ENCODE assay signal across 21 cellular contexts in the genomic region with DNA sequence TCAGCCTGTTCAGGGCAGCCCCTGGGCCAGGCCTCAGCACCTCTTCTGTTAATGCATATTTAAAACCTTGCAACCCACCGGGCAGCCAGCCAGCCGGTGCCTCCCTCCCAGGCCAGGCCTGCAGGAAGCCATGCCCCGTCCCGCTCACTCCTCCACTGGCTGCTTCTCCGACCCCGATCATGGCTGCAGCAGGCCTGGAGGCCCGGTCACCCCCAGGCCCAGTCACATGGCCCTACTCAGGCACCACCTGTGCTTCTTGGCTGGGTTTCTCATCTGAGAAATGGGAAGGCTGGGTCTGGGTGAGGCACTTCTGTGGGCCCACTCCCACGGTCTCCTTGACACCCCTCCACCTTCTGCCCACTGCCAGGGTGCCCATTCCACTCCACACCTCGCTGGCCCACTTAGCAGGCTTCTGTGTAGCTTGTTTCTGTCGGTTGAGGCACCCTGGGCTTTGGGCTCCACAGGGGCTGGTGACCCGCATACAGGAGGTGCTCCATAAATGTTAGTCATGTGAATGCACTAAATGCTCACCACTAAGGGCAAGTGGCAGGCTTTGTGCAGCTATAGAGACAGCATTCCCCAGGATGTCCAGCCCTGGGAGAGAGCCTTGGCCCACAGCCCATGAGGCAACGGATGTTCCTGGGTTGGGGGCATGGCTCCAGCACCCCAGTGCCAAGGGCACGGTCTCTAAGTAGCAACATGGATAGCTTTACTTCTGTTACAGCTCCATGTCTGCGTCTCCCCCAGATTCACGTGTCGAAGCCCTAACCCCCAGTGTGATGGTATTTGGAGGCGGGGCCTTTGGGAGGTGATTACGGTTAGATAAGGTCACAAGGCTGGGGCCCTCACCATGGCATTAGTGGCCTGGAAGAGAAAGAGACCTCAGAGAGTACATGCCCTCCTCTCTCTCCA. TPM values are rescaled to one million over a fixed set of nuclear protein-coding genes. Genes with fewer than 3 reads are reported as not detected.
DNase-seq lines count a peak whose midpoint lies in the region; ATAC-seq and TF ChIP-seq lines count a peak whose summit lies in the region.
"Had no signal": no experiment of that assay in that cellular context is flagged by ENCODE, and none has a peak within 500 bp of the region (broad histone marks: within the 10 kb centered on the region; RNA-seq: fewer than 3 reads in every experiment).

No MANE protein-coding gene starts in this region.

- no peaks in the 10 kb centered on the region for H3K9me3 Mint-ChIP-seq in effector memory CD8-positive, alpha-beta T cell
- H3K9me3 Mint-ChIP-seq: CD4-positive, CD25-positive, alpha-beta regulatory T cell had no signal

- H3K9me3 ChIP-seq in BLaER1 treated with 17β-estradiol and CSF1 and Interleukin-3, amounts not matched to agents 10 nM and 100 nM (replicated peaks in 1 of 11): peaks cover 0 to 7% (median 0%) of the 10 kb centered on the region in 11 experiments; a peak in 4 of 22 replicates
- H3K9me3 ChIP-seq: SJSA1 had no signal

- H3K9ac ChIP-seq in BLaER1 treated with 17β-estradiol and CSF1 and Interleukin-3, amounts not matched to agents 10 nM and 100 nM: peak overlapping the region in 3 of 11 experiments; percentile 28 to 61 (median 40); a peak in 4 of 22 replicates

- H4K20me1 ChIP-seq in BLaER1 treated with 17β-estradiol and CSF1 and Interleukin-3, amounts not matched to agents 10 nM and 100 nM: peaks cover 0 to 87% (median 8%) of the 10 kb centered on the region in 11 experiments; a peak in 12 of 22 replicates

- DNase-seq in H7: peak; percentile 63
- no peak for DNase-seq in dorsolateral prefrontal cortex
- peak; percentile 5 for DNase-seq in retina
- DNase-seq in AG20443 (ENCODE audit: low spot score): no peak
- no peak for DNase-seq in effector memory CD8-positive, alpha-beta T cell
- DNase-seq: CD4-positive, CD25-positive, alpha-beta regulatory T cell; DMS53; HCEC 1CT; NCI-H1048; NCI-H1417; NCI-H1694; NCI-H2029 treated with DMSO at 0.1 percent for 48 hours; NCI-H446 treated with DMSO at 0.1 percent for 48 hours; NCI-H526 treated with DMSO at 0.1 percent for 48 hours; Right ventricle myocardium superior; RPMI8226 had no signal

- no peaks in the 10 kb centered on the region for H3K27me3 Mint-ChIP-seq in effector memory CD8-positive, alpha-beta T cell
- H3K27me3 Mint-ChIP-seq: B cell, IgD-negative memory B cell had no signal

- no peak overlapping the region for H3K27ac Mint-ChIP-seq in effector memory CD8-positive, alpha-beta T cell
- H3K27ac Mint-ChIP-seq: B cell; CD4-positive, CD25-positive, alpha-beta regulatory T cell had no signal

- H3K4me1 Mint-ChIP-seq in effector memory CD8-positive, alpha-beta T cell (ENCODE audit: low read depth in 2 of 2): peaks cover 1 to 8% of the 10 kb centered on the region in 2 donors
- H3K4me1 Mint-ChIP-seq: B cell had no signal

- TF ChIP-seq CTCF in dorsolateral prefrontal cortex (IDR thresholded peaks at IDR 0.05 in 54 of 56, conservative IDR thresholded peaks at IDR 0.05 in 2 of 56; ENCODE audit: low read depth in 1 of 56, partially characterized antibody in 56 of 56): no peak

- ATAC-seq in effector memory CD8-positive, alpha-beta T cell (replicated peaks): no peak
- ATAC-seq in GM21723 (IDR thresholded peaks at IDR 0.05; ENCODE audit: unreplicated experiment): no peak

- H3K27ac ChIP-seq in BLaER1 treated with 17β-estradiol and CSF1 and Interleukin-3, amounts not matched to agents 10 nM and 100 nM: peak overlapping the region in 1 of 11 experiments; percentile 14; a peak in 2 of 22 replicates
- peak overlapping the region in 52 of 59 donors; percentile 2 to 97 (median 62) for H3K27ac ChIP-seq in dorsolateral prefrontal cortex
- H3K27ac ChIP-seq: SJSA1 had no signal

- H3K36me3 ChIP-seq in BLaER1 treated with 17β-estradiol and CSF1 and Interleukin-3, amounts not matched to agents 10 nM and 100 nM: peaks cover 0 to 20% (median 0%) of the 10 kb centered on the region in 11 experiments; a peak in 3 of 22 replicates
- no peaks in the 10 kb centered on the region for H3K36me3 ChIP-seq in H7 (replicated peaks; ENCODE audit: control insufficient read depth, insufficient read depth, low read length)
- H3K36me3 ChIP-seq: SJSA1 had no signal

- intact Hi-C loops in dorsolateral prefrontal cortex (cut with DNase I): no loop called here

- H3K4me2 ChIP-seq in BLaER1 treated with 17β-estradiol and CSF1 and Interleukin-3, amounts not matched to agents 10 nM and 100 nM: peak overlapping the region in 8 of 11 experiments; percentile 26 to 78 (median 50); a peak in 13 of 22 replicates

- H3K27me3 ChIP-seq in BLaER1 treated with 17β-estradiol and CSF1 and Interleukin-3, amounts not matched to agents 10 nM and 100 nM: no peaks in the 10 kb centered on the region
- no peaks in the 10 kb centered on the region for H3K27me3 ChIP-seq in H7 (ENCODE audit: control insufficient read depth, insufficient read depth, low read length)
- no peaks in the 10 kb centered on the region for H3K27me3 ChIP-seq in dorsolateral prefrontal cortex
- H3K27me3 ChIP-seq: SJSA1 had no signal

- H3K4me1 ChIP-seq in BLaER1 treated with 17β-estradiol and CSF1 and Interleukin-3, amounts not matched to agents 10 nM and 100 nM: peaks cover 0 to 84% (median 61%) of the 10 kb centered on the region in 10 experiments; a peak in 17 of 20 replicates
- H3K4me1 ChIP-seq: SJSA1 had no signal

- no peak overlapping the region for H3K4me3 ChIP-seq in BLaER1 treated with 17β-estradiol and CSF1 and Interleukin-3, amounts not matched to agents 10 nM and 100 nM
- H3K4me3 ChIP-seq in H7 (ENCODE audit: insufficient read depth, low read depth, low read length) (no peak overlapping the region), dorsolateral prefrontal cortex (peak overlapping the region in 1 of 59 donors; percentile 12)
- H3K4me3 ChIP-seq: SJSA1 had no signal

- no peaks in the 10 kb centered on the region for H3K36me3 Mint-ChIP-seq in effector memory CD8-positive, alpha-beta T cell (ENCODE audit: insufficient read depth)
- H3K36me3 Mint-ChIP-seq: CD4-positive, CD25-positive, alpha-beta regulatory T cell; IgD-negative memory B cell had no signal

- H3K4me3 Mint-ChIP-seq in effector memory CD8-positive, alpha-beta T cell: no peak overlapping the region
- H3K4me3 Mint-ChIP-seq: B cell; CD4-positive, CD25-positive, alpha-beta regulatory T cell had no signal

RNA-seq across cellular contexts. Expression of gene RTN4R, which starts 11.3 kb away (rescaled TPM):
- 28.3 and 30.4 TPM in 2 replicates for total RNA-seq in H7 (2014; rRNA removed; shearing (Covaris generic))
- 10 to 100 TPM; 14.5 to 68.2 (median 38.9) TPM for total RNA-seq in dorsolateral prefrontal cortex

Comparison
In these comparisons a context has a peak if more than half of its experiments do, and no peak if none do; other contexts are left out.
1. DNase-seq: peak in H7 (single experiment) and retina (single experiment); none in dorsolateral prefrontal cortex (0 of 10), AG20443 (single experiment) and effector memory CD8-positive, alpha-beta T cell (0 of 3).